ENCODE assay signal across 1 cellular context in genomic region chr13:32610538-32610937, GRCh38.
TF ChIP-seq lines count a peak whose summit lies in the region.

No MANE protein-coding gene starts in this region.

TF ChIP-seq in HepG2, 621 proteins besides CTCF, POLR2A, EP300 and RAD21 (continued from another document):
- no peak for TF ChIP-seq MYC (CRISPR knock-in tag; IDR thresholded peaks at IDR 0.05; ENCODE audit: borderline replicate concordance)
